8 cellular contexts compared by ENCODE assay signal in the genomic region with DNA sequence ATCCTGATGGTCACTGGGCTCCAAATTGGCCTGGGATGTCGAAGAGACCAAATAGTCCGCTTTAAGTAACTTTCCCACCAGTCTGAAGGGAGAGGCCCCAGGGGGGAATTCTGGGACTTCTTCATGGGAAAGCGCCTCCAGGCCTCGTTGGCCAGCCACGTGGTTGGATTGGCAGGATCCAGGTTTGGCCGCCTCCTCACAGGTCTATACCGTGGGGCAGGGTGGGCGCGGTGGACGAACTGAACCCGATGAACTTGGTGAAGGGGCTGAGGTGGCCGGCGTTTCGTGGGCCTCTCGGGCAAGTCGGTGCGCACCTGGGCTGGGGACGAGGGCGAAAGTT. TPM values are rescaled to one million over a fixed set of nuclear protein-coding genes. Genes with fewer than 3 reads are reported as not detected.
A peak's percentile ranks its signal among the peaks of the same experiment; 100 is the strongest.
DNase-seq lines count a peak whose midpoint lies in the region; ATAC-seq and TF ChIP-seq lines count a peak whose summit lies in the region.

No MANE protein-coding gene starts in this region.

- H3K36me3 ChIP-seq in IMR-90 (ENCODE audit: control insufficient read depth, insufficient read depth, low read length): no peaks in the 10 kb centered on the region

- H3K4me1 ChIP-seq in IMR-90 (ENCODE audit: control insufficient read depth, insufficient read depth, low read length): no peaks in the 10 kb centered on the region

- ATAC-seq in IMR-90 (ENCODE audit: low read depth): no peak
- no peak for ATAC-seq in naive thymus-derived CD8-positive, alpha-beta T cell
- ATAC-seq in GM21619 (IDR thresholded peaks at IDR 0.05; ENCODE audit: unreplicated experiment): no peak
- no peak for ATAC-seq in HG03565 (IDR thresholded peaks at IDR 0.05; ENCODE audit: unreplicated experiment)
- no peak for ATAC-seq in GM21576 (IDR thresholded peaks at IDR 0.05; ENCODE audit: unreplicated experiment)

- H3K79me1 ChIP-seq in IMR-90 (ENCODE audit: low read depth in 1 of 2, low read length in 2 of 2): no peaks in the 10 kb centered on the region

- TF ChIP-seq CTCF in AG09309 (IDR thresholded peaks at IDR 0.05; ENCODE audit: control insufficient read depth, insufficient read depth, low read depth, low read length, missing control alignments) (no peak), IMR-90 (conservative IDR thresholded peaks at IDR 0.05; ENCODE audit: low read depth, low read length) (no peak), dorsolateral prefrontal cortex (IDR thresholded peaks at IDR 0.05 in 54 of 56, conservative IDR thresholded peaks at IDR 0.05 in 2 of 56; ENCODE audit: low read depth in 1 of 56, partially characterized antibody in 56 of 56) (no peak)

- peaks cover 7 to 12% (median 11%) of the 10 kb centered on the region in 4 donors for H3K4me1 Mint-ChIP-seq in naive thymus-derived CD8-positive, alpha-beta T cell

- no peak for TF ChIP-seq POLR2A in IMR-90 (IDR thresholded peaks at IDR 0.05; ENCODE audit: low read depth, low read length)

- peaks cover 49 to 89% (median 71%) of the 10 kb centered on the region in 5 donors for H3K27me3 Mint-ChIP-seq in naive thymus-derived CD8-positive, alpha-beta T cell

- H3K36me3 Mint-ChIP-seq in naive thymus-derived CD8-positive, alpha-beta T cell: no peaks in the 10 kb centered on the region

- no peak overlapping the region for H2BK15ac ChIP-seq in IMR-90 (ENCODE audit: low read depth, low read length)

- CTCF ChIA-PET in IMR-90 (lab: Yijun Ruan, JAX): no interaction called here

- in situ Hi-C loops in IMR-90 (cut with MboI; ENCODE audit: low sequenced_read_pairs): no loop called here

- DNase-seq in AG09309 (ENCODE audit: low read depth) (no peak), IMR-90 (no peak), dorsolateral prefrontal cortex (no peak), NCI-H82 treated with DMSO at 0.1 percent for 48 hours (lab: John Stamatoyannopoulos, UW; ENCODE audit: unreplicated experiment) (no peak)
- DNase-seq in naive thymus-derived CD8-positive, alpha-beta T cell: no peak

- 0% methylated on average over 7 of the region's 19 CpGs; no CpG with 5 or more reads in 1 of the 2 experiments for WGBS in IMR-90 (ENCODE audit: extremely low coverage in 2 of 2, insufficient read length in 1 of 2), 2 experiments

- H3K18ac ChIP-seq in IMR-90 (ENCODE audit: low read depth, low read length): no peak overlapping the region

- no peak overlapping the region for H2BK20ac ChIP-seq in IMR-90 (ENCODE audit: low read depth, low read length)

- intact Hi-C loops in IMR-90 (cut with micrococcal nuclease) (no loop called here), dorsolateral prefrontal cortex (cut with DNase I) (no loop called here)

- peak overlapping the region; percentile 85 for H2AFZ ChIP-seq in IMR-90 (replicated peaks; ENCODE audit: low read length, poor library complexity)

- BruUV-seq in IMR-90 (replicated peaks; lab: Mats Ljungman, UMichigan): no TSS peak

- H3K4me3 Mint-ChIP-seq in naive thymus-derived CD8-positive, alpha-beta T cell: peak overlapping the region; percentile 75 to 89 (median 81)

- H3K14ac ChIP-seq in IMR-90 (replicated peaks; ENCODE audit: low read depth, low read length): no peak overlapping the region

- peak overlapping the region; percentile 91; the same call in 1 of the 2 replicates for H3K4me2 ChIP-seq in IMR-90 (ENCODE audit: low read depth, low read length)

- H3K9me3 Mint-ChIP-seq in naive thymus-derived CD8-positive, alpha-beta T cell: no peaks in the 10 kb centered on the region

- H3K4ac ChIP-seq in IMR-90 (ENCODE audit: low read depth, low read length): no peak overlapping the region

- POLR2A ChIA-PET in IMR-90 (lab: Charles Lee; ENCODE audit: unreplicated experiment): no interaction called here
- POLR2A ChIA-PET in naive thymus-derived CD8-positive, alpha-beta T cell (lab: Charles Lee): interaction anchor here (0.5 to 0.8 kb wide), 2 partner anchors 66 to 227 kb away, joined by 4 read pairs; no protein-coding TSS in a partner anchor

- H3K27me3 ChIP-seq in IMR-90 (ENCODE audit: control insufficient read depth, insufficient read depth, low read length) (peaks cover 15% of the 10 kb centered on the region; the same call in 1 of the 2 replicates), dorsolateral prefrontal cortex (peaks cover 2 to 100% (median 69%) of the 10 kb centered on the region in 45 donors)

- no peak for TF ChIP-seq RAD21 in IMR-90 (IDR thresholded peaks at IDR 0.05; ENCODE audit: low read length)

- no peak overlapping the region for H3K23ac ChIP-seq in IMR-90 (ENCODE audit: low read depth, low read length)

- no peak overlapping the region for H2BK5ac ChIP-seq in IMR-90 (ENCODE audit: low read depth, low read length, poor library complexity, severe bottlenecking)

- no peak overlapping the region for H2AK9ac ChIP-seq in IMR-90 (replicated peaks; ENCODE audit: low read depth, low read length, poor library complexity)

- H2AK5ac ChIP-seq in IMR-90 (ENCODE audit: low read depth, low read length): no peak overlapping the region

- peak overlapping the region in 1 of 10 donors; percentile 68 for H3K27ac Mint-ChIP-seq in naive thymus-derived CD8-positive, alpha-beta T cell

- no peaks in the 10 kb centered on the region for H3K9me3 ChIP-seq in IMR-90 (ENCODE audit: control insufficient read depth, insufficient read depth, low read length)

- no peak overlapping the region for H4K91ac ChIP-seq in IMR-90 (ENCODE audit: insufficient read depth, low read depth, low read length)

- H4K8ac ChIP-seq in IMR-90 (ENCODE audit: low read depth in 2 of 2, low read length in 2 of 2): no peak overlapping the region

- H4K20me1 ChIP-seq in IMR-90 (ENCODE audit: insufficient read depth, low read length): no peaks in the 10 kb centered on the region

- H3K27ac ChIP-seq in IMR-90 (ENCODE audit: insufficient read depth, low read length) (no peak overlapping the region), dorsolateral prefrontal cortex (no peak overlapping the region)

- H4K5ac ChIP-seq in IMR-90 (ENCODE audit: low read depth, low read length): no peak overlapping the region

- no peak overlapping the region for H2BK120ac ChIP-seq in IMR-90 (ENCODE audit: low read depth, low read length)

- dilution Hi-C loops in IMR-90 (cut with HindIII; ENCODE audit: low sequenced_read_pairs, unreplicated experiment): no loop called here

- H3K4me3 ChIP-seq in AG09309 (ENCODE audit: control insufficient read depth, low read depth, low read length) (peak overlapping the region; percentile 60), IMR-90 (ENCODE audit: insufficient read depth, low read depth, low read length) (peak overlapping the region; percentile 57; the same call in 1 of the 2 replicates), dorsolateral prefrontal cortex (peak overlapping the region in 41 of 59 donors; percentile 26 to 64 (median 52))

- H3K56ac ChIP-seq in IMR-90 (ENCODE audit: extremely low read depth, insufficient read depth, low read length): no peak overlapping the region

- H3K9ac ChIP-seq in IMR-90 (ENCODE audit: low read depth, low read length): no peak overlapping the region

- no peaks in the 10 kb centered on the region for H3K9me1 ChIP-seq in IMR-90 (ENCODE audit: insufficient read depth, low read length)

TF ChIP-seq in IMR-90, 13 proteins besides CTCF, POLR2A, EP300 and RAD21:
- TF ChIP-seq BHLHE40 (IDR thresholded peaks at IDR 0.05; ENCODE audit: low read depth, low read length): no peak
- no peak for TF ChIP-seq NFE2L2 (IDR thresholded peaks at IDR 0.05; ENCODE audit: low read depth, low read length)
- no peak for TF ChIP-seq RFX5 (IDR thresholded peaks at IDR 0.05; ENCODE audit: low read depth, low read length)
- TF ChIP-seq MAZ (IDR thresholded peaks at IDR 0.05; ENCODE audit: borderline replicate concordance, low read depth, low read length): no peak
- TF ChIP-seq, protein P1, sequence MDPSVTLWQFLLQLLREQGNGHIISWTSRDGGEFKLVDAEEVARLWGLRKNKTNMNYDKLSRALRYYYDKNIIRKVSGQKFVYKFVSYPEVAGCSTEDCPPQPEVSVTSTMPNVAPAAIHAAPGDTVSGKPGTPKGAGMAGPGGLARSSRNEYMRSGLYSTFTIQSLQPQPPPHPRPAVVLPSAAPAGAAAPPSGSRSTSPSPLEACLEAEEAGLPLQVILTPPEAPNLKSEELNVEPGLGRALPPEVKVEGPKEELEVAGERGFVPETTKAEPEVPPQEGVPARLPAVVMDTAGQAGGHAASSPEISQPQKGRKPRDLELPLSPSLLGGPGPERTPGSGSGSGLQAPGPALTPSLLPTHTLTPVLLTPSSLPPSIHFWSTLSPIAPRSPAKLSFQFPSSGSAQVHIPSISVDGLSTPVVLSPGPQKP (IDR thresholded peaks at IDR 0.05; ENCODE audit: borderline replicate concordance, low read depth, low read length): no peak
- no peak for TF ChIP-seq RCOR1 (IDR thresholded peaks at IDR 0.05; ENCODE audit: insufficient replicate concordance, low read length)
- TF ChIP-seq FOS (IDR thresholded peaks at IDR 0.05; ENCODE audit: low read depth, low read length): no peak
- TF ChIP-seq CHD1 (IDR thresholded peaks at IDR 0.05; ENCODE audit: low read depth, low read length): no peak

RNA-seq across cellular contexts. Expression of a gene that starts 0.3 kb away (rescaled TPM):
- total RNA-seq in IMR-90 (2012; rRNA removed) (not detected in 2 replicates), dorsolateral prefrontal cortex (1 to 10 TPM in 1 of 120 experiments, under 1 TPM in 44, not detected in 75; 0.14 to 1.0 (median 0.28) TPM)
- polyA plus RNA-seq in IMR-90 (2012; rRNA removed): not detected in 2 replicates
- not detected in 2 replicates for polyA plus RNA-seq in IMR-90 (2012; cell fraction: cytosol; rRNA removed)
- not detected in 2 replicates for polyA plus RNA-seq in IMR-90 (2012; cell fraction: nucleus; rRNA removed; ENCODE audit: low replicate concordance)
- not detected for total RNA-seq in naive thymus-derived CD8-positive, alpha-beta T cell
- not detected for polyA plus RNA-seq in naive thymus-derived CD8-positive, alpha-beta T cell
